11 cellular contexts compared by ENCODE assay signal in genomic region chr10:50993817-50994251, GRCh38.
DNase-seq lines count a peak whose midpoint lies in the region; ATAC-seq and TF ChIP-seq lines count a peak whose summit lies in the region.
"Had no signal": no experiment of that assay in that cellular context is flagged by ENCODE, and none has a peak within 500 bp of the region (broad histone marks: within the 10 kb centered on the region; RNA-seq: fewer than 3 reads in every experiment).

No MANE protein-coding gene starts in this region.

- no peak overlapping the region for H3K27ac ChIP-seq in RWPE2 (ENCODE audit: poor library complexity, severe bottlenecking)
- H3K27ac ChIP-seq in osteoblast (ENCODE audit: low read depth, low read length), result peak overlapping the region; percentile 58

- TF ChIP-seq CTCF in RWPE2 (IDR thresholded peaks at IDR 0.05; ENCODE audit: poor library complexity, severe bottlenecking) (no peak), glutamatergic neuron (IDR thresholded peaks at IDR 0.05; ENCODE audit: partially characterized antibody, unreplicated experiment) (no peak), osteoblast (IDR thresholded peaks at IDR 0.05; ENCODE audit: extremely low read depth, low read depth, low read length) (no peak)

- H3K36me3 Mint-ChIP-seq in glutamatergic neuron (ENCODE audit: unreplicated experiment), result no peaks in the 10 kb centered on the region

- peaks cover 7% of the 10 kb centered on the region for H3K27me3 Mint-ChIP-seq in glutamatergic neuron (ENCODE audit: unreplicated experiment)

- H3K27ac Mint-ChIP-seq in glutamatergic neuron (ENCODE audit: unreplicated experiment), result peak overlapping the region; percentile 74
- H3K27ac Mint-ChIP-seq: CD4-positive, alpha-beta T cell had no signal

- peak; percentile 49; the same call in 2 of the 3 replicates for ATAC-seq in RWPE2 (ENCODE audit: low read depth)

- H3K4me3 ChIP-seq in RWPE2 (ENCODE audit: severe bottlenecking) (no peak overlapping the region), osteoblast (ENCODE audit: insufficient read depth, low read length) (peak overlapping the region; percentile 78)

- DNase-seq in AG08396 (ENCODE audit: low spot score) (peak; percentile 65), RWPE2 (ENCODE audit: low spot score) (no peak), glutamatergic neuron (no peak), osteoblast (ENCODE audit: insufficient read length, low spot score, missing footprints) (peak; percentile 62), NCI-H1694 treated with DMSO at 0.1 percent for 48 hours (lab: John Stamatoyannopoulos, UW) (no peak), germinal center (ENCODE audit: low spot score) (no peak), Ammon's horn (ENCODE audit: low spot score) (no peak), DMS153 (lab: John Stamatoyannopoulos, UW) (no peak)
- DNase-seq: CD4-positive, alpha-beta T cell; NCI-H2171; stimulated activated CD4-positive, alpha-beta T cell treated with anti-CD3 and anti-CD28 coated beads, Interleukin-1b, Interleukin-23, amount 100 ng/mL, for 48 hours had no signal

- H3K4me1 ChIP-seq in RWPE2 (ENCODE audit: insufficient read depth, poor library complexity, severe bottlenecking) (no peaks in the 10 kb centered on the region), osteoblast (ENCODE audit: insufficient read depth, low read length) (peaks cover 13% of the 10 kb centered on the region)

- H3K27me3 ChIP-seq in RWPE2 (ENCODE audit: insufficient read depth, poor library complexity, severe bottlenecking) (peaks cover 23% of the 10 kb centered on the region), osteoblast (ENCODE audit: insufficient read depth, low read length) (peaks cover 10% of the 10 kb centered on the region)

- no peaks in the 10 kb centered on the region for H4K20me1 ChIP-seq in osteoblast (ENCODE audit: insufficient read depth, low read length)

- H3K4me1 Mint-ChIP-seq in glutamatergic neuron (ENCODE audit: low read depth, unreplicated experiment), result peaks cover 23% of the 10 kb centered on the region

- H3K4me2 ChIP-seq in osteoblast (ENCODE audit: insufficient read depth, low read length), result peak overlapping the region; percentile 89

- H3K4me3 Mint-ChIP-seq in glutamatergic neuron (ENCODE audit: unreplicated experiment), result peak overlapping the region; percentile 91
- H3K4me3 Mint-ChIP-seq: CD4-positive, alpha-beta T cell had no signal

- peaks cover 10% of the 10 kb centered on the region for H3K9me3 Mint-ChIP-seq in glutamatergic neuron (ENCODE audit: unreplicated experiment)
- H3K9me3 Mint-ChIP-seq: CD4-positive, alpha-beta T cell had no signal

- peak overlapping the region; percentile 31 for H2AFZ ChIP-seq in osteoblast (ENCODE audit: low read length)

- H3K9me3 ChIP-seq in RWPE2 (ENCODE audit: severe bottlenecking) (no peaks in the 10 kb centered on the region), osteoblast (ENCODE audit: low read depth, low read length) (no peaks in the 10 kb centered on the region)

- no peaks in the 10 kb centered on the region for H3K36me3 ChIP-seq in RWPE2 (ENCODE audit: low read depth)
- no peaks in the 10 kb centered on the region for H3K36me3 ChIP-seq in osteoblast (ENCODE audit: insufficient read depth, low read length)

- H3K79me2 ChIP-seq in osteoblast (ENCODE audit: insufficient read depth, low read length), result no peaks in the 10 kb centered on the region

Comparison
In these comparisons a context has a peak if more than half of its experiments do, and no peak if none do; other contexts are left out.
1. DNase-seq: peak in AG08396 (single experiment) and osteoblast (single experiment); none in RWPE2 (single experiment), glutamatergic neuron (single experiment), NCI-H1694 treated with DMSO at 0.1 percent for 48 hours (single experiment), germinal center (single experiment), Ammon's horn (single experiment) and DMS153 (single experiment).